In genomic region chr20:33303595-33303994, GRCh38 we compare ENCODE assay signal across 31 cellular contexts. TPM values are rescaled to one million over a fixed set of nuclear protein-coding genes. Genes with fewer than 3 reads are reported as not detected.
DNase-seq lines count a peak whose midpoint lies in the region; ATAC-seq, FAIRE-seq and TF ChIP-seq lines count a peak whose summit lies in the region.
"Had no signal": no experiment of that assay in that cellular context is flagged by ENCODE, and none has a peak within 500 bp of the region (broad histone marks: within the 10 kb centered on the region; RNA-seq: fewer than 3 reads in every experiment).

No MANE protein-coding gene starts in this region.

- H3K9me1 ChIP-seq in K562 (ENCODE audit: control insufficient read depth, insufficient read depth, low read length) = no peaks in the 10 kb centered on the region

- DNase-seq in K562 (ENCODE audit: extremely low read depth in 1 of 4, low spot score in 3 of 4) (no peak), NCI-H345 (lab: John Stamatoyannopoulos, UW) (no peak)
- DNase-seq: 8988T; ACHN; BE2C; C1 segment of cervical spinal cord; CD4-positive, alpha-beta memory T cell; CD4-positive, CD25-positive, alpha-beta regulatory T cell; CD8-positive, alpha-beta memory T cell; COR-L47; DMS 273 treated with DMSO at 0.1 percent for 48 hours; DMS153; DMS53; DMS79; DND-41; EL; GDM1 had no signal

- in situ Hi-C loops in K562 (cut with MboI) = no loop called here

- peaks cover 67% of the 10 kb centered on the region for H3K4me1 ChIP-seq in BLaER1
- H3K4me1 ChIP-seq in BLaER1 treated with 17β-estradiol and CSF1 and Interleukin-3, amounts not matched to agents 10 nM and 100 nM = peaks cover 9 to 71% (median 58%) of the 10 kb centered on the region in 10 experiments
- peaks cover 0 to 3% of the 10 kb centered on the region in 2 experiments; a peak in 1 of 5 replicates for H3K4me1 ChIP-seq in K562 (replicated peaks in 1 of 2; ENCODE audit: control insufficient read depth in 2 of 2, insufficient read depth in 2 of 2, low read length in 2 of 2)
- H3K4me1 ChIP-seq: BE2C had no signal

- CTCF ChIA-PET in K562 (lab: Yijun Ruan, JAX; ENCODE audit: low intra/inter-chr PET ratio) = no interaction called here

- H2AFZ ChIP-seq in K562 (ENCODE audit: low read depth, low read length) = no peak overlapping the region

- intact Hi-C loops in K562 (cut with micrococcal nuclease) = no loop called here

- H3K4me2 ChIP-seq in BLaER1 (peak overlapping the region; percentile 92), K562 (ENCODE audit: insufficient read depth, low read length) (no peak overlapping the region)
- peak overlapping the region in 8 of 11 experiments; percentile 50 to 87 (median 74); a peak in 16 of 22 replicates for H3K4me2 ChIP-seq in BLaER1 treated with 17β-estradiol and CSF1 and Interleukin-3, amounts not matched to agents 10 nM and 100 nM

- BruUV-seq in K562 (replicated peaks; lab: Mats Ljungman, UMichigan) = no TSS peak

- 10% methylated on average over 6 of the region's 6 CpGs for WGBS in K562 (ENCODE audit: insufficient coverage, low coverage, missing lambda C conversion rate)

- no peak for TF ChIP-seq POLR2A in K562 (conservative IDR thresholded peaks at IDR 0.05)

- H3K36me3 ChIP-seq in BLaER1 (no peaks in the 10 kb centered on the region), K562 (ENCODE audit: control insufficient read depth, insufficient read depth, low read length) (no peaks in the 10 kb centered on the region)
- no peaks in the 10 kb centered on the region for H3K36me3 ChIP-seq in BLaER1 treated with 17β-estradiol and CSF1 and Interleukin-3, amounts not matched to agents 10 nM and 100 nM
- H3K36me3 ChIP-seq: BE2C had no signal

- H3K4me3 ChIP-seq in BLaER1 = no peak overlapping the region
- H3K4me3 ChIP-seq in BLaER1 treated with 17β-estradiol and CSF1 and Interleukin-3, amounts not matched to agents 10 nM and 100 nM = no peak overlapping the region
- no peak overlapping the region for H3K4me3 ChIP-seq in K562
- H3K4me3 ChIP-seq: GM12878 had no signal

- no peak overlapping the region for H3K9ac ChIP-seq in BLaER1
- peak overlapping the region in 1 of 11 experiments; percentile 18; a peak in 1 of 22 replicates for H3K9ac ChIP-seq in BLaER1 treated with 17β-estradiol and CSF1 and Interleukin-3, amounts not matched to agents 10 nM and 100 nM
- no peak overlapping the region for H3K9ac ChIP-seq in K562 (ENCODE audit: insufficient read depth in 1 of 2, low read depth in 2 of 2, low read length in 2 of 2)

- no peak for FAIRE-seq in K562 (lab: Jason Lieb, UNC)
- FAIRE-seq: A204.1, GM12878, GM12892, GM18507, GM19239 had no signal

- no peaks in the 10 kb centered on the region for H3K79me2 ChIP-seq in K562 (ENCODE audit: control insufficient read depth, insufficient read depth, low read length)

- no peak for TF ChIP-seq CTCF in K562 (IDR thresholded peaks at IDR 0.05 in 2 of 3, conservative IDR thresholded peaks at IDR 0.05 in 1 of 3; ENCODE audit: insufficient read depth in 2 of 3, low read depth in 1 of 3, low read length in 3 of 3)

- H4K20me1 ChIP-seq in BLaER1 = no peaks in the 10 kb centered on the region
- H4K20me1 ChIP-seq in BLaER1 treated with 17β-estradiol and CSF1 and Interleukin-3, amounts not matched to agents 10 nM and 100 nM = no peaks in the 10 kb centered on the region; a peak in 1 of 22 replicates
- H4K20me1 ChIP-seq in K562 (replicated peaks; ENCODE audit: control insufficient read depth, insufficient read depth, low read length) = peaks cover 4% of the 10 kb centered on the region

- POLR2A ChIA-PET in K562 (lab: Yijun Ruan, JAX) = interaction anchor here (0.5 to 1.0 kb wide), 3 partner anchors 12 to 243 kb away, joined by 3 read pairs; no protein-coding TSS in a partner anchor

- no peak for ATAC-seq in K562
- ATAC-seq in GM21825 (IDR thresholded peaks at IDR 0.05; ENCODE audit: unreplicated experiment) = no peak
- no peak for ATAC-seq in GM18867 (IDR thresholded peaks at IDR 0.05; ENCODE audit: unreplicated experiment)
- ATAC-seq: GM12878 had no signal

- H3K27me3 ChIP-seq in BLaER1 (no peaks in the 10 kb centered on the region), K562 (ENCODE audit: control insufficient read depth in 2 of 2, insufficient read depth in 2 of 2, low read length in 2 of 2) (peaks cover 8 to 48% of the 10 kb centered on the region in 2 experiments; a peak in 4 of 5 replicates)
- H3K27me3 ChIP-seq in BLaER1 treated with 17β-estradiol and CSF1 and Interleukin-3, amounts not matched to agents 10 nM and 100 nM = no peaks in the 10 kb centered on the region
- H3K27me3 ChIP-seq: BE2C had no signal

- no peak for TF ChIP-seq EP300 in K562 (IDR thresholded peaks at IDR 0.05; ENCODE audit: low read length)

- H3K9me3 ChIP-seq in BLaER1 (no peaks in the 10 kb centered on the region), K562 (replicated peaks; ENCODE audit: control insufficient read depth, insufficient read depth, low read depth, low read length) (no peaks in the 10 kb centered on the region; the same call in 1 of the 2 replicates)
- H3K9me3 ChIP-seq in BLaER1 treated with 17β-estradiol and CSF1 and Interleukin-3, amounts not matched to agents 10 nM and 100 nM (replicated peaks in 1 of 11) = peaks cover 0 to 4% (median 0%) of the 10 kb centered on the region in 11 experiments; a peak in 2 of 22 replicates
- H3K9me3 ChIP-seq: BE2C had no signal

- H3K27ac ChIP-seq in BLaER1 (no peak overlapping the region), K562 (ENCODE audit: extremely low read depth, low read depth, low read length) (no peak overlapping the region)
- H3K27ac ChIP-seq in BLaER1 treated with 17β-estradiol and CSF1 and Interleukin-3, amounts not matched to agents 10 nM and 100 nM = no peak overlapping the region

- no peak for TF ChIP-seq RAD21 in K562 (CRISPR knock-in tag; conservative IDR thresholded peaks at IDR 0.05 in 1 of 2, IDR thresholded peaks at IDR 0.05 in 1 of 2)

TF ChIP-seq in K562, 482 proteins besides CTCF, POLR2A, EP300 and RAD21 (continues in another document):
- TF ChIP-seq TEAD1 (CRISPR knock-in tag; IDR thresholded peaks at IDR 0.05) = no peak
- TF ChIP-seq PRMT5 (CRISPR knock-in tag; IDR thresholded peaks at IDR 0.05) = no peak
- TF ChIP-seq MAFK (IDR thresholded peaks at IDR 0.05; ENCODE audit: low read length) = no peak
- TF ChIP-seq CBX1 (IDR thresholded peaks at IDR 0.05; ENCODE audit: low read depth) = no peak
- no peak for TF ChIP-seq ATF3 (IDR thresholded peaks at IDR 0.05)
- no peak for TF ChIP-seq ATF3 (CRISPR knock-in tag; conservative IDR thresholded peaks at IDR 0.05)
- peak; percentile 42; the same call in 1 of the 2 replicates for TF ChIP-seq CBFA2T3 (IDR thresholded peaks at IDR 0.05)
- TF ChIP-seq ZBTB17 (CRISPR knock-in tag; IDR thresholded peaks at IDR 0.05) = no peak

RNA-seq across cellular contexts. Expression of gene BPIFB1, which starts 20.6 kb away (rescaled TPM):
- total RNA-seq in K562 (2011; cell fraction: chromatin; rRNA removed; ENCODE audit: low replicate concordance) = not detected in 2 replicates
- total RNA-seq in K562 (2011; cell fraction: nucleolus; rRNA removed) = not detected in 2 replicates
- total RNA-seq in K562 (2011; cell fraction: nucleoplasm; rRNA removed) = not detected in 2 replicates
- not detected in 2 replicates for total RNA-seq in K562 (2014; rRNA removed)
- total RNA-seq in K562 (2014; rRNA removed; fragmentation: Illumina TruSeq; extraction: Trizol) = not detected in 2 replicates
- not detected in 2 replicates for total RNA-seq in K562 (2015; rRNA removed; fragmentation: Illumina TruSeq; extraction: Trizol)
- 0.11 TPM in 1 of 2 replicates, not detected in the other for total RNA-seq in K562 (2021)
- polyA plus RNA-seq in K562 (2011; rRNA removed) = not detected in 2 replicates
- not detected in 2 replicates for polyA plus RNA-seq in K562 (2011; cell fraction: cytosol; rRNA removed)
- not detected in 2 replicates for polyA plus RNA-seq in K562 (2011; cell fraction: nucleus; rRNA removed)
- not detected in 2 replicates for polyA plus RNA-seq in K562 (2012)
- not detected in 2 replicates for polyA plus RNA-seq in K562 (2014; fragmentation: Illumina TruSeq; extraction: Trizol)
- not detected for polyA plus RNA-seq in K562 (2014; fragmentation: Nextera tagmentation; extraction: Ambion mirVana)
- polyA plus RNA-seq in K562 (2014; rRNA removed) = not detected in 2 replicates
- polyA minus RNA-seq in K562 (2011; rRNA and poly(A)+ RNA removed) = not detected in 2 replicates
- polyA minus RNA-seq in K562 (2011; cell fraction: cytosol; rRNA and poly(A)+ RNA removed) = not detected in 2 replicates
- polyA minus RNA-seq in K562 (2011; cell fraction: nucleus; rRNA and poly(A)+ RNA removed) = not detected in 2 replicates
- total RNA-seq: A673; CD4-positive, alpha-beta memory T cell; CD4-positive, CD25-positive, alpha-beta regulatory T cell; CD8-positive, alpha-beta memory T cell; Daoy; G401 had no signal
- polyA plus RNA-seq: AG04450; CD14-positive monocyte; CD4-positive, alpha-beta memory T cell; CD4-positive, CD25-positive, alpha-beta regulatory T cell; CD8-positive, alpha-beta memory T cell; GM12878 had no signal
